Comparison of ENCODE assay signal across 27 cellular contexts in genomic region chr5:77259479-77259878, GRCh38. TPM values are rescaled to one million over a fixed set of nuclear protein-coding genes. Genes with fewer than 3 reads are reported as not detected.
DNase-seq lines count a peak whose midpoint lies in the region; ATAC-seq and TF ChIP-seq lines count a peak whose summit lies in the region.
"Had no signal": no experiment of that assay in that cellular context is flagged by ENCODE, and none has a peak within 500 bp of the region (broad histone marks: within the 10 kb centered on the region; RNA-seq: fewer than 3 reads in every experiment).

No MANE protein-coding gene starts in this region.

- DNase-seq in Daoy (ENCODE audit: low read depth) (peak; percentile 17), EL (peak; percentile 18), GM20000 (ENCODE audit: low spot score) (peak; percentile 31), anterior cingulate cortex (lab: John Stamatoyannopoulos, UW) (no peak), DMS53 treated with DMSO at 0.1 percent for 48 hours (lab: John Stamatoyannopoulos, UW; ENCODE audit: unreplicated experiment) (no peak)
- DNase-seq: activated B cell treated with CpG ODN at 0.5 μM for 24 hours; activated naive CD8-positive, alpha-beta T cell treated with anti-CD3 and anti-CD28 coated beads, Interleukin-2, amount 10 ng/mL, durations not matched to agents 7 days and 5 days; CD4-positive, CD25-positive, alpha-beta regulatory T cell; islet precursor cell; NCI-H1436 treated with DMSO at 0.1 percent for 48 hours; NCI-H510A treated with DMSO at 0.1 percent for 48 hours; NK-92 treated with Interleukin-12 subunit alpha and Interleukin-12 subunit beta, amount 100 ng/mL, for 24 hours; ovary; PC-9; retina; Right ventricle myocardium superior; small intestine; stimulated activated CD4-positive, alpha-beta T cell treated with anti-CD3 and anti-CD28 coated beads, Interleukin-4, amount 100 ng/mL, for 1 hour; stimulated activated naive CD4-positive, alpha-beta T cell; T1000 had no signal

- no peak for TF ChIP-seq CTCF in GM20000 (IDR thresholded peaks at IDR 0.05; ENCODE audit: extremely low read depth, missing control alignments)

- peaks cover 4% of the 10 kb centered on the region for H3K9me3 Mint-ChIP-seq in activated T-helper 17 cell treated with anti-CD3 and anti-CD28 coated beads, Interleukin-2, amount 50 U/mL, for 72 hours
- H3K9me3 Mint-ChIP-seq: activated naive CD8-positive, alpha-beta T cell treated with anti-CD3 and anti-CD28 coated beads, Interleukin-2, amount 10 ng/mL, durations not matched to agents 7 days and 5 days; nephron had no signal

- no peak overlapping the region for H3K4me3 Mint-ChIP-seq in activated T-helper 17 cell treated with anti-CD3 and anti-CD28 coated beads, Interleukin-2, amount 50 U/mL, for 72 hours
- H3K4me3 Mint-ChIP-seq: activated B cell treated with CpG ODN at 0.5 μM for 24 hours; activated naive CD8-positive, alpha-beta T cell treated with anti-CD3 and anti-CD28 coated beads, Interleukin-2, amount 10 ng/mL, durations not matched to agents 7 days and 5 days; mesothelial cell of epicardium; nephron had no signal

- no peaks in the 10 kb centered on the region for H3K4me1 Mint-ChIP-seq in activated T-helper 17 cell treated with anti-CD3 and anti-CD28 coated beads, Interleukin-2, amount 50 U/mL, for 72 hours
- H3K4me1 Mint-ChIP-seq: activated B cell treated with CpG ODN at 0.5 μM for 24 hours; CD4-positive, CD25-positive, alpha-beta regulatory T cell; nephron had no signal

- peak; percentile 59 for ATAC-seq in activated T-helper 17 cell treated with anti-CD3 and anti-CD28 coated beads, Interleukin-2, amount 50 U/mL, for 72 hours (replicated peaks)
- ATAC-seq in GM18511 (IDR thresholded peaks at IDR 0.05; ENCODE audit: unreplicated experiment) = no peak

- H3K27me3 Mint-ChIP-seq in activated T-helper 17 cell treated with anti-CD3 and anti-CD28 coated beads, Interleukin-2, amount 50 U/mL, for 72 hours = peaks cover 33% of the 10 kb centered on the region

- no peak overlapping the region for H3K27ac Mint-ChIP-seq in activated T-helper 17 cell treated with anti-CD3 and anti-CD28 coated beads, Interleukin-2, amount 50 U/mL, for 72 hours
- H3K27ac Mint-ChIP-seq: activated B cell treated with CpG ODN at 0.5 μM for 24 hours; activated naive CD8-positive, alpha-beta T cell treated with anti-CD3 and anti-CD28 coated beads, Interleukin-2, amount 10 ng/mL, durations not matched to agents 7 days and 5 days; CD4-positive, CD25-positive, alpha-beta regulatory T cell; mesothelial cell of epicardium; nephron had no signal

- H3K36me3 Mint-ChIP-seq in activated T-helper 17 cell treated with anti-CD3 and anti-CD28 coated beads, Interleukin-2, amount 50 U/mL, for 72 hours (ENCODE audit: low read depth) = no peaks in the 10 kb centered on the region
- H3K36me3 Mint-ChIP-seq: activated naive CD8-positive, alpha-beta T cell treated with anti-CD3 and anti-CD28 coated beads, Interleukin-2, amount 10 ng/mL, durations not matched to agents 7 days and 5 days; CD4-positive, CD25-positive, alpha-beta regulatory T cell; mesothelial cell of epicardium had no signal

RNA-seq across cellular contexts. Expression of gene PDE8B, which starts 49.0 kb away (rescaled TPM):
- 0.29 and 1.6 TPM in 2 replicates for total RNA-seq in Daoy (2014; rRNA removed; shearing (Covaris generic))
- not detected for total RNA-seq in activated T-helper 17 cell treated with anti-CD3 and anti-CD28 coated beads, Interleukin-2, amount 50 U/mL, for 72 hours
- total RNA-seq: activated B cell treated with CpG ODN at 0.5 μM for 24 hours; activated CD8-positive, alpha-beta memory T cell treated with anti-CD3 and anti-CD28 coated beads for 36 hours; CD4-positive, CD25-positive, alpha-beta regulatory T cell; dermis microvascular lymphatic vessel endothelial cell; HT-29 had no signal

Comparison
In these comparisons a context has a peak if more than half of its experiments do, and no peak if none do; other contexts are left out.
1. DNase-seq: peak in Daoy (single experiment), EL (single experiment) and GM20000 (single experiment); none in anterior cingulate cortex (0 of 58) and DMS53 treated with DMSO at 0.1 percent for 48 hours (single experiment).